9 cellular contexts compared by ENCODE assay signal in the genomic region with DNA sequence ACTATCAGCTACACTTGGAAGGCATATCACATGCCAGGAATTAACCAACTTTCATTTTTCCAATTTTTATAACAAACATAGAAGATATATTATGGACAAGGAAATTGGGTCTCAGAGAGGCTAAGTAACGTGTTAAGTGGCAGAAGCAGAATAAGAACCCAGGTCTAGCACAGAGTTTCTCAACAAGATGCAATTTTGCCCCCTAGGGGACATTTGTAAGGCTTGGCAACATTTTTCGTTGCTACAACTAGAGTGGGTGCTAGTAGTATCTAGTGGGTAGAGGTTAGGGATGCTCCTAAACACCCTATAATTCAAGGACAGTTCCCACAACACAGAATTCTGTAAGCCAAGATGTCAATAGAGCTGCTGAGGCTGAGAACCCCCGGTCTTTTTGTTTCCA.
DNase-seq lines count a peak whose midpoint lies in the region; ATAC-seq and TF ChIP-seq lines count a peak whose summit lies in the region.
"Had no signal": no experiment of that assay in that cellular context is flagged by ENCODE, and none has a peak within 500 bp of the region (broad histone marks: within the 10 kb centered on the region; RNA-seq: fewer than 3 reads in every experiment).

No MANE protein-coding gene starts in this region.

- DNase-seq in Kasumi-1 (lab: John Stamatoyannopoulos, UW) (peak; percentile 41 to 58), adipocyte (ENCODE audit: low read depth) (peak; percentile 53), MG63 (no peak), H4 (ENCODE audit: low spot score) (no peak), testis (no peak)
- DNase-seq: activated B cell treated with CpG ODN at 0.5 μM for 24 hours had no signal

- H3K27me3 Mint-ChIP-seq in nephron (ENCODE audit: low read depth), result no peaks in the 10 kb centered on the region
- H3K27me3 Mint-ChIP-seq: activated B cell treated with CpG ODN at 0.5 μM for 24 hours had no signal

- intact Hi-C loops in testis (cut with DNase I; ENCODE audit: low total_unique reads), result no loop called here

- H3K4me1 ChIP-seq in adipocyte (ENCODE audit: control insufficient read depth, insufficient read depth, low read length) (no peaks in the 10 kb centered on the region), gastroesophageal sphincter (peaks cover 0 to 6% (median 0%) of the 10 kb centered on the region in 3 donors), testis (no peaks in the 10 kb centered on the region)

- H3K4me3 ChIP-seq in adipocyte (ENCODE audit: low read length), result no peak overlapping the region
- no peak overlapping the region for H3K4me3 ChIP-seq in MG63
- H3K4me3 ChIP-seq in gastroesophageal sphincter, result no peak overlapping the region
- H3K4me3 ChIP-seq in testis, result no peak overlapping the region

- H3K4me1 Mint-ChIP-seq in nephron, result peaks cover 9% of the 10 kb centered on the region
- H3K4me1 Mint-ChIP-seq: activated B cell treated with CpG ODN at 0.5 μM for 24 hours had no signal

- H3K36me3 Mint-ChIP-seq in nephron (ENCODE audit: low read depth), result no peaks in the 10 kb centered on the region

- H3K9me3 ChIP-seq in adipocyte (ENCODE audit: control insufficient read depth, low read length) (no peaks in the 10 kb centered on the region), MG63 (no peaks in the 10 kb centered on the region; the same call in 1 of the 2 replicates), gastroesophageal sphincter (no peaks in the 10 kb centered on the region), testis (no peaks in the 10 kb centered on the region)

- H3K36me3 ChIP-seq in adipocyte (ENCODE audit: control insufficient read depth, insufficient read depth, low read length, severe bottlenecking) (no peaks in the 10 kb centered on the region), MG63 (no peaks in the 10 kb centered on the region), gastroesophageal sphincter (no peaks in the 10 kb centered on the region), testis (ENCODE audit: low read depth, missing control alignments) (no peaks in the 10 kb centered on the region)

- no peak overlapping the region for H3K4me3 Mint-ChIP-seq in nephron
- H3K4me3 Mint-ChIP-seq: activated B cell treated with CpG ODN at 0.5 μM for 24 hours had no signal

- 33 to 44% methylated on average over 2 of the region's 3 CpGs for WGBS in gastroesophageal sphincter (ENCODE audit: low coverage in 1 of 2), 2 donors
- 55 to 69% methylated on average over 3 of the region's 3 CpGs for WGBS in testis, 2 donors

- TF ChIP-seq CTCF in GM12873 (IDR thresholded peaks at IDR 0.05; ENCODE audit: insufficient read depth, low read depth, low read length, missing control alignments) (peak; percentile 48), nephron (IDR thresholded peaks at IDR 0.05; ENCODE audit: unreplicated experiment in 3 of 3) (peak in 1 of 3 experiments; percentile 20), gastroesophageal sphincter (IDR thresholded peaks at IDR 0.05) (no peak), testis (IDR thresholded peaks at IDR 0.05) (no peak)

- no peak for TF ChIP-seq EP300 in gastroesophageal sphincter (IDR thresholded peaks at IDR 0.05)

- H3K27me3 ChIP-seq in adipocyte (replicated peaks; ENCODE audit: control insufficient read depth, insufficient read depth, low read length), result no peaks in the 10 kb centered on the region
- H3K27me3 ChIP-seq in MG63, result 0 out of 2 replicates have a peak, but pooled peaks cover 3% of the 10 kb centered on the region
- H3K27me3 ChIP-seq in gastroesophageal sphincter, result no peaks in the 10 kb centered on the region
- H3K27me3 ChIP-seq in testis, result no peaks in the 10 kb centered on the region

- H3K27ac ChIP-seq in gastroesophageal sphincter (no peak overlapping the region), testis (no peak overlapping the region)

- H3K9ac ChIP-seq in adipocyte (ENCODE audit: low read length), result no peak overlapping the region

- TF ChIP-seq POLR2A in gastroesophageal sphincter (IDR thresholded peaks at IDR 0.05), result no peak
- TF ChIP-seq POLR2A in testis (IDR thresholded peaks at IDR 0.05), result no peak

- peak overlapping the region; percentile 28 to 83 (median 49) for H3K27ac Mint-ChIP-seq in nephron
- H3K27ac Mint-ChIP-seq: activated B cell treated with CpG ODN at 0.5 μM for 24 hours had no signal

- ATAC-seq in gastroesophageal sphincter, result no peak

- no peaks in the 10 kb centered on the region for H3K9me3 Mint-ChIP-seq in nephron
- H3K9me3 Mint-ChIP-seq: activated B cell treated with CpG ODN at 0.5 μM for 24 hours had no signal

Comparison
In these comparisons a context has a peak if more than half of its experiments do, and no peak if none do; other contexts are left out.
1. DNase-seq: peak in Kasumi-1 (2 of 2) and adipocyte (single experiment); none in MG63 (single experiment), H4 (single experiment) and testis (single experiment).